8 cellular contexts compared by ENCODE assay signal in genomic region chr20:62791301-62792181, GRCh38. TPM values are rescaled to one million over a fixed set of nuclear protein-coding genes. Genes with fewer than 3 reads are reported as not detected.
A peak's percentile ranks its signal among the peaks of the same experiment; 100 is the strongest.
DNase-seq lines count a peak whose midpoint lies in the region; ATAC-seq and TF ChIP-seq lines count a peak whose summit lies in the region.

No MANE protein-coding gene starts in this region.

- 41% methylated on average over 23 of the region's 23 CpGs; no CpG with 5 or more reads in 1 of the 2 donors for WGBS in transverse colon (ENCODE audit: low coverage in 1 of 2), 2 donors

- H3K27ac ChIP-seq in transverse colon: no peak overlapping the region

- intact Hi-C loops in transverse colon (cut with DNase I; ENCODE audit: low total_unique reads): loop anchor here (2.0 to 5.0 kb wide), 2 partner anchors 89 to 123 kb away; no protein-coding TSS in a partner anchor

- H3K4me1 Mint-ChIP-seq in osteocyte (ENCODE audit: unreplicated experiment): peaks cover 19% of the 10 kb centered on the region

- DNase-seq in G401 (ENCODE audit: low spot score): peak; percentile 84
- DNase-seq in NB4 (ENCODE audit: low read depth): peak; percentile 96
- DNase-seq in SIG-M5 treated with dmso at 0.1 percent for 504 hours (lab: John Stamatoyannopoulos, UW; ENCODE audit: unreplicated experiment): peak; percentile 96
- peak; percentile 58 for DNase-seq in activated effector memory CD4-positive, alpha-beta T cell treated with Interleukin-2 at 50 U/mL for 16 hours
- peak; percentile 86 for DNase-seq in foreskin melanocyte
- DNase-seq in osteocyte (ENCODE audit: extremely low spot score, unreplicated experiment): peak; percentile 93
- peak; percentile 84 for DNase-seq in transverse colon

- in situ Hi-C loops in G401 (cut with HindIII; ENCODE audit: low sequenced_read_pairs) (no loop called here), transverse colon (cut with MboI; ENCODE audit: low pct_ligation_motif_present in 1 of 4, low pct_unique_long_range_greater_than_20kb in 1 of 4, low sequenced_read_pairs in 3 of 4) (loop anchor here in 2 of 4 donors (25.0 kb wide), 2 partner anchors 104 to 129 kb away; no protein-coding TSS in a partner anchor)

- H3K4me3 Mint-ChIP-seq in osteocyte (ENCODE audit: unreplicated experiment): no peak overlapping the region

- H3K36me3 Mint-ChIP-seq in osteocyte (ENCODE audit: unreplicated experiment): no peaks in the 10 kb centered on the region

- TF ChIP-seq POLR2A in NB4 (IDR thresholded peaks at IDR 0.05; ENCODE audit: extremely low read depth, insufficient read length) (no peak), transverse colon (IDR thresholded peaks at IDR 0.05) (no peak)

- H3K4me1 ChIP-seq in transverse colon: peaks cover 4 to 26% (median 22%) of the 10 kb centered on the region in 4 donors

- H3K9me3 ChIP-seq in transverse colon: no peaks in the 10 kb centered on the region

- no peaks in the 10 kb centered on the region for H3K27me3 ChIP-seq in transverse colon

- no peaks in the 10 kb centered on the region for H3K9me3 Mint-ChIP-seq in osteocyte (ENCODE audit: unreplicated experiment)

- ATAC-seq in GM18502 (IDR thresholded peaks at IDR 0.05; ENCODE audit: poor library complexity, unreplicated experiment): no peak

- no peak for TF ChIP-seq EP300 in transverse colon (IDR thresholded peaks at IDR 0.05; ENCODE audit: low read depth)

- H3K27ac Mint-ChIP-seq in osteocyte (ENCODE audit: unreplicated experiment): no peak overlapping the region

- H3K36me3 ChIP-seq in transverse colon: no peaks in the 10 kb centered on the region

- H3K27me3 Mint-ChIP-seq in osteocyte (ENCODE audit: unreplicated experiment): peaks cover 18% of the 10 kb centered on the region

- no peak overlapping the region for H3K4me3 ChIP-seq in NB4 (ENCODE audit: low read depth, low read length)
- H3K4me3 ChIP-seq in transverse colon: no peak overlapping the region

- TF ChIP-seq CTCF in NB4 (IDR thresholded peaks at IDR 0.05; ENCODE audit: low read depth, low read length): peak; percentile 99
- TF ChIP-seq CTCF in osteocyte (IDR thresholded peaks at IDR 0.05): peak; percentile 95
- peak; percentile 88 to 98 (median 92) for TF ChIP-seq CTCF in transverse colon (IDR thresholded peaks at IDR 0.05)

RNA-seq across cellular contexts. Expression of gene MRGBP, which starts 4.7 kb away (rescaled TPM):
- 25.2 and 33.6 TPM in 2 replicates for total RNA-seq in G401 (2014; rRNA removed; shearing (Covaris generic))
- total RNA-seq in osteocyte (11.2 and 11.4 TPM in 2 replicates), transverse colon (10 to 100 TPM; 10.8 to 13.0 (median 11.9) TPM)

RNA-seq across cellular contexts. Expression of gene OGFR, which starts 13.1 kb away (rescaled TPM):
- 43.9 and 45.6 TPM in 2 replicates for total RNA-seq in G401 (2014; rRNA removed; shearing (Covaris generic))
- total RNA-seq in osteocyte (47.2 and 48.9 TPM in 2 replicates), transverse colon (100 to 1,000 TPM in 1 of 4 donors, 10 to 100 TPM in 3; 55.2 to 137 (median 71.1) TPM)

RNA-seq across cellular contexts. Expression of gene COL9A3, which starts 25.3 kb away (rescaled TPM):
- total RNA-seq in G401 (2014; rRNA removed; shearing (Covaris generic)): 8.6 TPM in 2 replicates
- total RNA-seq in osteocyte: 1.7 and 1.8 TPM in 2 replicates
- 100 to 1,000 TPM in 1 of 4 donors, 10 to 100 TPM in 1, 1 to 10 TPM in 2; 6.0 to 223 (median 8.0) TPM for total RNA-seq in transverse colon
